ENCODE assay signal across 1 cellular context in genomic region chr6:165858571-165858970, GRCh38.
TF ChIP-seq lines count a peak whose summit lies in the region.

No MANE protein-coding gene starts in this region.

TF ChIP-seq in H1, 55 proteins besides CTCF, POLR2A, EP300 and RAD21 (continued from another document):
- no peak for TF ChIP-seq ATF2 (IDR thresholded peaks at IDR 0.05; ENCODE audit: low read length)
- TF ChIP-seq SAP30 (IDR thresholded peaks at IDR 0.05; ENCODE audit: insufficient read depth, insufficient replicate concordance, low read length) = no peak
- TF ChIP-seq JUND (IDR thresholded peaks at IDR 0.05; ENCODE audit: low read length) = no peak
- TF ChIP-seq RNF2 (IDR thresholded peaks at IDR 0.05; ENCODE audit: borderline replicate concordance, low read depth, low read length, missing control alignments, poor library complexity, severe bottlenecking) = no peak
- TF ChIP-seq POLR2AphosphoS5 (IDR thresholded peaks at IDR 0.05; ENCODE audit: low read depth, low read length) = no peak
- no peak for TF ChIP-seq CREB1 (IDR thresholded peaks at IDR 0.05)
- no peak for TF ChIP-seq CEBPB (IDR thresholded peaks at IDR 0.05; ENCODE audit: low read depth, low read length)
- no peak for TF ChIP-seq YY1 (IDR thresholded peaks at IDR 0.05; ENCODE audit: low read depth, low read length)
- no peak for TF ChIP-seq SP4 (IDR thresholded peaks at IDR 0.05; ENCODE audit: low read length)
- no peak for TF ChIP-seq TAF1 (IDR thresholded peaks at IDR 0.05; ENCODE audit: low read depth, low read length)
- no peak for TF ChIP-seq CTBP2 (IDR thresholded peaks at IDR 0.05; ENCODE audit: borderline replicate concordance, insufficient read depth, insufficient read length, low read length)
- no peak for TF ChIP-seq RFX5 (IDR thresholded peaks at IDR 0.05; ENCODE audit: borderline replicate concordance, low read depth, low read length)
- no peak for TF ChIP-seq ASH2L (IDR thresholded peaks at IDR 0.05; ENCODE audit: low read length)
